ENCODE assay signal across 20 cellular contexts in genomic region chr7:142569851-142570250, GRCh38.
"Had no signal": no experiment of that assay in that cellular context is flagged by ENCODE, and none has a peak within 500 bp of the region (broad histone marks: within the 10 kb centered on the region; RNA-seq: fewer than 3 reads in every experiment).

No MANE protein-coding gene starts in this region.

- H3K27ac ChIP-seq: ascending aorta, esophagus squamous epithelium, foreskin keratinocyte, tibial nerve, uterus had no signal

- DNase-seq: activated CD4-positive, alpha-beta T cell treated with anti-CD3 and anti-CD28 coated beads, Interleukin-2, amount 10 ng/mL, durations not matched to agents 24 days and 14 days; activated CD4-positive, CD25-positive, alpha-beta regulatory T cell; activated CD8-positive, alpha-beta memory T cell treated with anti-CD3 and anti-CD28 coated beads, Interleukin-2, amount 50 U/mL, for 4 hours; activated CD8-positive, alpha-beta T cell treated with anti-CD3 and anti-CD28 coated beads, Interleukin-2, amount 10 ng/mL, durations not matched to agents 7 days and 5 days; activated naive CD4-positive, alpha-beta T cell treated with anti-CD3 and anti-CD28 coated beads for 36 hours; activated T-cell treated with anti-CD3 and anti-CD28 coated beads, Interleukin-2, amount 50 U/mL, for 4 hours; cerebellar nuclear complex; cortex of kidney; esophagus squamous epithelium; foreskin keratinocyte; glutamatergic neuron; hypothalamus; stimulated activated naive CD8-positive, alpha-beta T cell treated with anti-CD3 and anti-CD28 coated beads, Interleukin-15, Interleukin-2, amounts not matched to agents 100 U/mL and 50 U/mL, for 24 hours; T1000; uterus had no signal

- H3K36me3 ChIP-seq: ascending aorta, esophagus squamous epithelium, tibial nerve, uterus had no signal

- H3K27ac Mint-ChIP-seq: activated CD4-positive, alpha-beta T cell treated with anti-CD3 and anti-CD28 coated beads, Interleukin-2, amount 10 ng/mL, durations not matched to agents 24 days and 14 days; activated CD8-positive, alpha-beta T cell treated with anti-CD3 and anti-CD28 coated beads, Interleukin-2, amount 10 ng/mL, durations not matched to agents 7 days and 5 days; activated naive CD4-positive, alpha-beta T cell treated with anti-CD3 and anti-CD28 coated beads for 36 hours; progenitor cell of endocrine pancreas had no signal

- H3K4me1 ChIP-seq: ascending aorta, esophagus squamous epithelium, tibial nerve, uterus had no signal

- H3K4me3 Mint-ChIP-seq: activated CD4-positive, alpha-beta T cell treated with anti-CD3 and anti-CD28 coated beads, Interleukin-2, amount 10 ng/mL, durations not matched to agents 24 days and 14 days; activated CD8-positive, alpha-beta T cell treated with anti-CD3 and anti-CD28 coated beads, Interleukin-2, amount 10 ng/mL, durations not matched to agents 7 days and 5 days; activated naive CD4-positive, alpha-beta T cell treated with anti-CD3 and anti-CD28 coated beads for 36 hours; activated T-cell treated with anti-CD3 and anti-CD28 coated beads, Interleukin-2, amount 50 U/mL, for 4 hours; neural crest cell had no signal

- H3K27me3 ChIP-seq: ascending aorta, foreskin keratinocyte, tibial nerve, uterus had no signal

- H3K9me3 Mint-ChIP-seq: activated CD4-positive, alpha-beta T cell treated with anti-CD3 and anti-CD28 coated beads, Interleukin-2, amount 10 ng/mL, durations not matched to agents 24 days and 14 days; activated naive CD4-positive, alpha-beta T cell treated with anti-CD3 and anti-CD28 coated beads for 36 hours; activated T-cell treated with anti-CD3 and anti-CD28 coated beads, Interleukin-2, amount 50 U/mL, for 4 hours; neural crest cell had no signal

- H3K9me3 ChIP-seq: ascending aorta, esophagus squamous epithelium, tibial nerve, uterus had no signal

- H3K4me3 ChIP-seq: ascending aorta, esophagus squamous epithelium, lung, tibial nerve, uterus had no signal

- H3K4me1 Mint-ChIP-seq: neural crest cell had no signal
